In genomic region chr6:34236423-34237315, GRCh38 we compare ENCODE assay signal across 8 cellular contexts. TPM values are rescaled to one million over a fixed set of nuclear protein-coding genes. Genes with fewer than 3 reads are reported as not detected.
DNase-seq lines count a peak whose midpoint lies in the region; ATAC-seq and TF ChIP-seq lines count a peak whose summit lies in the region.

HMGA1 (plus strand) TSS chr6:34236873; CDS start chr6:34240781, 3,908 bp downstream.

- H3K9me3 Mint-ChIP-seq in GM23338 (peaks cover 7% of the 10 kb centered on the region; the same call in 2 of the 3 replicates), nephron progenitor cell (no peaks in the 10 kb centered on the region)
- H3K9me3 Mint-ChIP-seq in stimulated activated naive CD8-positive, alpha-beta T cell treated with anti-CD3 and anti-CD28 coated beads, Interleukin-15, amount 100 ng/mL, for 72 hours: no peaks in the 10 kb centered on the region

- peak within 1 kb of the TSS; percentile 79 for H2AFZ ChIP-seq in DND-41 (ENCODE audit: low read depth, low read length)
- no peak within 1 kb of the TSS for H2AFZ ChIP-seq in GM23338

- H3K4me3 Mint-ChIP-seq in GM23338: peak within 1 kb of the TSS; percentile 98
- peak within 1 kb of the TSS; percentile 85 for H3K4me3 Mint-ChIP-seq in nephron progenitor cell
- H3K4me3 Mint-ChIP-seq in stimulated activated naive CD8-positive, alpha-beta T cell treated with anti-CD3 and anti-CD28 coated beads, Interleukin-15, amount 100 ng/mL, for 72 hours: peak within 1 kb of the TSS; percentile 93 to 95

- H3K9ac ChIP-seq in DND-41 (ENCODE audit: low read depth, low read length): peak within 1 kb of the TSS; percentile 100

- H3K27ac Mint-ChIP-seq in GM23338 (peak within 1 kb of the TSS; percentile 99), nephron progenitor cell (peak within 1 kb of the TSS; percentile 99)
- peak within 1 kb of the TSS; percentile 96 to 98 for H3K27ac Mint-ChIP-seq in stimulated activated naive CD8-positive, alpha-beta T cell treated with anti-CD3 and anti-CD28 coated beads, Interleukin-15, amount 100 ng/mL, for 72 hours

- H3K4me1 Mint-ChIP-seq in GM23338 (peaks cover 47% of the 10 kb centered on the region), nephron progenitor cell (peaks cover 60% of the 10 kb centered on the region)
- peaks cover 55% of the 10 kb centered on the region for H3K4me1 Mint-ChIP-seq in stimulated activated naive CD8-positive, alpha-beta T cell treated with anti-CD3 and anti-CD28 coated beads, Interleukin-15, amount 100 ng/mL, for 72 hours

- peak within 1 kb of the TSS; percentile 72 to 99 for H3K4me3 ChIP-seq in DND-41 (ENCODE audit: low read depth in 1 of 2, low read length in 2 of 2)
- peak within 1 kb of the TSS; percentile 97 for H3K4me3 ChIP-seq in GM23338
- H3K4me3 ChIP-seq in fibroblast of the aortic adventitia (ENCODE audit: low read depth, low read length): peak within 1 kb of the TSS; percentile 75

- H3K9me3 ChIP-seq in DND-41 (ENCODE audit: insufficient read depth, low read length, severe bottlenecking): no peaks in the 10 kb centered on the region

- H3K79me2 ChIP-seq in DND-41 (ENCODE audit: insufficient read depth, low read length) (peaks cover 46% of the 10 kb centered on the region), GM23338 (replicated peaks; ENCODE audit: insufficient read depth) (peaks cover 53% of the 10 kb centered on the region)

- H3K4me1 ChIP-seq in DND-41 (ENCODE audit: insufficient read depth, low read length) (peaks cover 40% of the 10 kb centered on the region), GM23338 (ENCODE audit: insufficient read depth) (peaks cover 51% of the 10 kb centered on the region)

- H3K36me3 Mint-ChIP-seq in GM23338 (ENCODE audit: low read depth) (peaks cover 36% of the 10 kb centered on the region), nephron progenitor cell (ENCODE audit: low read depth) (peaks cover 16% of the 10 kb centered on the region)

- peaks cover 53% of the 10 kb centered on the region for H3F3A ChIP-seq in GM23338 (replicated peaks; ENCODE audit: low read depth)

- ATAC-seq in DND-41 (ENCODE audit: insufficient read depth, low read depth) (peak; percentile 85), GM23338 (peak; percentile 25)
- peak; percentile 76 for ATAC-seq in stimulated activated naive CD8-positive, alpha-beta T cell treated with anti-CD3 and anti-CD28 coated beads, Interleukin-15, amount 100 ng/mL, for 72 hours

- peaks cover 24% of the 10 kb centered on the region for H4K20me1 ChIP-seq in DND-41 (ENCODE audit: insufficient read depth, low read length)
- H4K20me1 ChIP-seq in GM23338 (replicated peaks; ENCODE audit: insufficient read depth): peaks cover 37% of the 10 kb centered on the region

- H3K4me2 ChIP-seq in DND-41 (ENCODE audit: insufficient read depth, low read length): peak within 1 kb of the TSS; percentile 92
- H3K4me2 ChIP-seq in GM23338: peak within 1 kb of the TSS; percentile 100

- TF ChIP-seq CTCF in DND-41 (IDR thresholded peaks at IDR 0.05; ENCODE audit: borderline replicate concordance, extremely low read depth, low read length, poor library complexity, severe bottlenecking) (no peak), GM23338 (conservative IDR thresholded peaks at IDR 0.05; ENCODE audit: low read depth in 2 of 2) (no peak), fibroblast of the aortic adventitia (IDR thresholded peaks at IDR 0.05; ENCODE audit: insufficient read depth, low read length) (no peak), nephron progenitor cell (IDR thresholded peaks at IDR 0.05) (no peak)

- H3K9me2 ChIP-seq in GM23338 (ENCODE audit: insufficient read depth): no peaks in the 10 kb centered on the region

- H3K27me3 Mint-ChIP-seq in GM23338 (ENCODE audit: insufficient read depth, low read depth, poor library complexity) (peaks cover 39% of the 10 kb centered on the region), nephron progenitor cell (ENCODE audit: low read depth, poor library complexity) (no peaks in the 10 kb centered on the region)
- H3K27me3 Mint-ChIP-seq in stimulated activated naive CD8-positive, alpha-beta T cell treated with anti-CD3 and anti-CD28 coated beads, Interleukin-15, amount 100 ng/mL, for 72 hours: no peaks in the 10 kb centered on the region

- DNase-seq in DND-41 (peak; percentile 91), GM23338 (ENCODE audit: low spot score) (peak; percentile 96), LoVo (ENCODE audit: low spot score) (peak; percentile 94), SHP77 (lab: John Stamatoyannopoulos, UW) (peak; percentile 75 to 88), fibroblast of the aortic adventitia (ENCODE audit: low read depth) (peak; percentile 77), nephron progenitor cell (peak; percentile 93)
- peak; percentile 84 for DNase-seq in activated T-helper 9 cell treated with anti-CD3 and anti-CD28 coated beads, Interleukin-2, amount 50 U/mL, for 16 hours (ENCODE audit: low read depth)
- peak; percentile 83 to 88 for DNase-seq in stimulated activated naive CD8-positive, alpha-beta T cell treated with anti-CD3 and anti-CD28 coated beads, Interleukin-15, amount 100 ng/mL, for 72 hours

- H3K27me3 ChIP-seq in DND-41 (ENCODE audit: insufficient read depth, low read length, poor library complexity) (no peaks in the 10 kb centered on the region), GM23338 (ENCODE audit: insufficient read depth) (no peaks in the 10 kb centered on the region)

- H3K27ac ChIP-seq in DND-41 (ENCODE audit: low read length): peak within 1 kb of the TSS; percentile 87
- H3K27ac ChIP-seq in GM23338 (ENCODE audit: low read depth): peak within 1 kb of the TSS; percentile 100

- H3K36me3 ChIP-seq in DND-41 (ENCODE audit: insufficient read depth, low read length) (peaks cover 36% of the 10 kb centered on the region), GM23338 (ENCODE audit: insufficient read depth) (peaks cover 28% of the 10 kb centered on the region)

TF ChIP-seq in GM23338, 12 proteins besides CTCF, POLR2A, EP300 and RAD21 (continues in another document):
- TF ChIP-seq ETS1 (IDR thresholded peaks at IDR 0.05) (peak; percentile 52), EZH2phosphoT487 (IDR thresholded peaks at IDR 0.05; ENCODE audit: unreplicated experiment) (no peak), JUNB (IDR thresholded peaks at IDR 0.05; ENCODE audit: unreplicated experiment) (no peak)

RNA-seq across cellular contexts. Expression of gene HMGA1, which starts in this region (rescaled TPM):
- total RNA-seq in GM23338 (2014; rRNA removed; shearing (Covaris generic)): 1,700 and 2,052 TPM in 2 replicates
- polyA plus RNA-seq in GM23338 (2016; fragmentation: Nextera tagmentation; extraction: Ambion mirVana): 1,386 and 1,411 TPM in 2 replicates
- 38.6 and 635 TPM in 2 replicates for total RNA-seq in fibroblast of the aortic adventitia (ENCODE audit: low replicate concordance)

Comparison
In these comparisons a context has a peak if more than half of its experiments do, and no peak if none do; other contexts are left out.
1. Peak in every context shown above with its lines: DNase-seq, ATAC-seq, H3K4me3 ChIP-seq and H3K27ac ChIP-seq.
2. ATAC-seq: peak in every context shown above with its lines; median percentile 85 in DND-41; 76 in stimulated activated naive CD8-positive, alpha-beta T cell treated with anti-CD3 and anti-CD28 coated beads, Interleukin-15, amount 100 ng/mL, for 72 hours; 25 in GM23338.